ENCODE assay signal across 18 cellular contexts in genomic region chr2:43180901-43181300, GRCh38. TPM values are rescaled to one million over a fixed set of nuclear protein-coding genes. Genes with fewer than 3 reads are reported as not detected.
DNase-seq lines count a peak whose midpoint lies in the region; ATAC-seq and TF ChIP-seq lines count a peak whose summit lies in the region.
"Had no signal": no experiment of that assay in that cellular context is flagged by ENCODE, and none has a peak within 500 bp of the region (broad histone marks: within the 10 kb centered on the region; RNA-seq: fewer than 3 reads in every experiment).

No MANE protein-coding gene starts in this region.

- H3K27me3 Mint-ChIP-seq in endodermal cell (ENCODE audit: insufficient read depth), result no peaks in the 10 kb centered on the region

- H4K20me1 ChIP-seq in DND-41 (ENCODE audit: insufficient read depth, low read length) (no peaks in the 10 kb centered on the region), PC-3 (ENCODE audit: low read length) (no peaks in the 10 kb centered on the region)

- no peak overlapping the region for H3K4me3 Mint-ChIP-seq in endodermal cell
- H3K4me3 Mint-ChIP-seq: CD14-positive monocyte, neural crest cell had no signal

- H2AFZ ChIP-seq in DND-41 (ENCODE audit: low read depth, low read length) (no peak overlapping the region), PC-3 (ENCODE audit: low read length) (no peak overlapping the region), neuronal stem cell (ENCODE audit: low read length) (no peak overlapping the region)

- H3K4ac ChIP-seq in neuronal stem cell (ENCODE audit: low read length), result no peak overlapping the region

- no peak overlapping the region for H3K14ac ChIP-seq in neuronal stem cell (ENCODE audit: low read length)

- TF ChIP-seq CTCF in DND-41 (IDR thresholded peaks at IDR 0.05; ENCODE audit: borderline replicate concordance, extremely low read depth, low read length, poor library complexity, severe bottlenecking) (no peak), PC-3 (conservative IDR thresholded peaks at IDR 0.05; ENCODE audit: low read depth, low read length) (no peak), endodermal cell (conservative IDR thresholded peaks at IDR 0.05) (no peak)

- peak overlapping the region; percentile 17 for H2BK15ac ChIP-seq in neuronal stem cell (ENCODE audit: low read length)

- no peaks in the 10 kb centered on the region for H3K79me1 ChIP-seq in neuronal stem cell (ENCODE audit: low read depth, low read length)

- no peaks in the 10 kb centered on the region for H3F3A ChIP-seq in PC-3 (ENCODE audit: low read length, unreplicated experiment)

- no peak overlapping the region for H2BK12ac ChIP-seq in neuronal stem cell (ENCODE audit: low read length)

- H3K27ac ChIP-seq in DND-41 (ENCODE audit: low read length), result peak overlapping the region; percentile 23; the same call in 1 of the 2 replicates
- peak overlapping the region; percentile 76 for H3K27ac ChIP-seq in PC-3 (ENCODE audit: low read length)
- H3K27ac ChIP-seq in endodermal cell (ENCODE audit: low read depth, low read length), result no peak overlapping the region
- H3K27ac ChIP-seq in neuronal stem cell (replicated peaks; ENCODE audit: low read length), result no peak overlapping the region
- H3K27ac ChIP-seq in substantia nigra (ENCODE audit: low read depth, low read length, poor library complexity, severe bottlenecking), result no peak overlapping the region
- H3K27ac ChIP-seq: tibial artery, VCaP had no signal

- H4K91ac ChIP-seq in neuronal stem cell (ENCODE audit: low read depth, low read length, poor library complexity), result no peak overlapping the region

- peak overlapping the region; percentile 31 for H3K18ac ChIP-seq in neuronal stem cell (ENCODE audit: low read length)

- H2BK120ac ChIP-seq in neuronal stem cell (ENCODE audit: low read depth, low read length), result no peak overlapping the region

- no peak overlapping the region for H4K8ac ChIP-seq in neuronal stem cell (ENCODE audit: low read depth, low read length)

- H3K9me3 Mint-ChIP-seq in endodermal cell, result no peaks in the 10 kb centered on the region
- H3K9me3 Mint-ChIP-seq: neural crest cell had no signal

- H3K23ac ChIP-seq in neuronal stem cell (ENCODE audit: low read depth, low read length, poor library complexity), result no peak overlapping the region

- no TSS peak for BruUV-seq in PC-3 (replicated peaks; lab: Mats Ljungman, UMichigan)

- H3K27me3 ChIP-seq in DND-41 (ENCODE audit: insufficient read depth, low read length, poor library complexity) (no peaks in the 10 kb centered on the region), PC-3 (ENCODE audit: low read length) (no peaks in the 10 kb centered on the region), endodermal cell (ENCODE audit: control insufficient read depth, insufficient read depth, low read length, poor library complexity, severe bottlenecking) (no peaks in the 10 kb centered on the region), neuronal stem cell (ENCODE audit: control insufficient read depth in 3 of 3, insufficient read depth in 3 of 3, low read depth in 1 of 3, low read length in 3 of 3) (no peaks in the 10 kb centered on the region)
- H3K27me3 ChIP-seq: tibial artery had no signal

- H3K9me3 ChIP-seq in DND-41 (ENCODE audit: insufficient read depth, low read length, severe bottlenecking), result peaks cover under 1% of the 10 kb centered on the region
- no peaks in the 10 kb centered on the region for H3K9me3 ChIP-seq in PC-3 (ENCODE audit: low read length)
- H3K9me3 ChIP-seq in endodermal cell (ENCODE audit: control insufficient read depth, low read length), result no peaks in the 10 kb centered on the region
- H3K9me3 ChIP-seq in neuronal stem cell (replicated peaks in 1 of 2; ENCODE audit: control insufficient read depth in 2 of 2, insufficient read depth in 1 of 2, low read depth in 1 of 2, low read length in 2 of 2), result peaks cover 0 to 2% of the 10 kb centered on the region in 2 donors
- H3K9me3 ChIP-seq: SK-N-SH had no signal

- peak overlapping the region; percentile 35 for H3K27ac Mint-ChIP-seq in endodermal cell

- H3K4me1 Mint-ChIP-seq in endodermal cell, result peaks cover 54% of the 10 kb centered on the region

- H3K79me2 ChIP-seq in DND-41 (ENCODE audit: insufficient read depth, low read length) (no peaks in the 10 kb centered on the region), PC-3 (ENCODE audit: low read length) (no peaks in the 10 kb centered on the region)

- ATAC-seq in DND-41 (ENCODE audit: insufficient read depth, low read depth), result no peak
- peak; percentile 27 for ATAC-seq in PC-3
- ATAC-seq in HG03439 (IDR thresholded peaks at IDR 0.05; ENCODE audit: unreplicated experiment), result no peak
- ATAC-seq: right cardiac atrium had no signal

- no peaks in the 10 kb centered on the region for H3K9me2 ChIP-seq in PC-3 (replicated peaks; ENCODE audit: low read length)
- H3K9me2 ChIP-seq: SK-N-SH had no signal

- CTCF ChIA-PET in PC-3 (lab: Charles Lee), result no interaction called here

- H3K9ac ChIP-seq in DND-41 (ENCODE audit: low read depth, low read length), result no peak overlapping the region
- peak overlapping the region; percentile 47 for H3K9ac ChIP-seq in PC-3 (ENCODE audit: low read length)
- no peak overlapping the region for H3K9ac ChIP-seq in endodermal cell (ENCODE audit: extremely low read depth, low read length, poor library complexity, severe bottlenecking)
- H3K9ac ChIP-seq in neuronal stem cell (ENCODE audit: low read depth, low read length, poor library complexity), result no peak overlapping the region
- H3K9ac ChIP-seq: SK-N-SH had no signal

- H3K4me2 ChIP-seq in DND-41 (ENCODE audit: insufficient read depth, low read length), result no peak overlapping the region
- H3K4me2 ChIP-seq in PC-3 (ENCODE audit: low read length), result peak overlapping the region; percentile 38
- H3K4me2 ChIP-seq in neuronal stem cell (ENCODE audit: insufficient read depth, low read length, poor library complexity, severe bottlenecking), result no peak overlapping the region
- H3K4me2 ChIP-seq: SK-N-SH had no signal

- H3K4me3 ChIP-seq in DND-41 (ENCODE audit: low read depth in 1 of 2, low read length in 2 of 2) (no peak overlapping the region), PC-3 (ENCODE audit: low read length) (no peak overlapping the region), endodermal cell (ENCODE audit: low read length) (no peak overlapping the region), neuronal stem cell (ENCODE audit: low read length in 2 of 2) (no peak overlapping the region)
- H3K4me3 ChIP-seq: tibial artery had no signal

- POLR2A ChIA-PET in PC-3 (lab: Charles Lee; ENCODE audit: unreplicated experiment), result interaction anchor here (0.6 kb wide), 2 partner anchors 80 to 318 kb away, joined by 3 read pairs; no protein-coding TSS in a partner anchor

- no peaks in the 10 kb centered on the region for H3K36me3 Mint-ChIP-seq in endodermal cell (ENCODE audit: low read depth)

- WGBS in endodermal cell (ENCODE audit: insufficient coverage in 1 of 2, insufficient read length in 1 of 2), 2 experiments, result 91 to 96% methylated on average over 4 to 8 of the region's 8 CpGs
- no CpG with 5 or more reads among the region's 8 CpGs for WGBS in neuronal stem cell (ENCODE audit: extremely low coverage in 2 of 2, insufficient read length in 2 of 2, insufficient replicate concordance in 1 of 2), 2 donors

- no peak overlapping the region for H2BK5ac ChIP-seq in neuronal stem cell (ENCODE audit: low read length)

- H3K4me1 ChIP-seq in DND-41 (ENCODE audit: insufficient read depth, low read length), result no peaks in the 10 kb centered on the region
- H3K4me1 ChIP-seq in PC-3 (ENCODE audit: insufficient read depth, low read length), result peaks cover 54% of the 10 kb centered on the region
- peaks cover 16% of the 10 kb centered on the region for H3K4me1 ChIP-seq in endodermal cell (ENCODE audit: control insufficient read depth, insufficient read depth, low read length)
- H3K4me1 ChIP-seq in neuronal stem cell (ENCODE audit: control insufficient read depth in 2 of 2, insufficient read depth in 1 of 2, low read depth in 1 of 2, low read length in 2 of 2), result peaks cover 15% of the 10 kb centered on the region in 2 donors

- H2AK5ac ChIP-seq in neuronal stem cell (ENCODE audit: low read depth, low read length), result no peak overlapping the region

- H3K36me3 ChIP-seq in DND-41 (ENCODE audit: insufficient read depth, low read length), result no peaks in the 10 kb centered on the region
- no peaks in the 10 kb centered on the region for H3K36me3 ChIP-seq in PC-3 (ENCODE audit: low read depth, low read length)
- no peaks in the 10 kb centered on the region for H3K36me3 ChIP-seq in endodermal cell (ENCODE audit: control insufficient read depth, insufficient read depth, low read length)
- H3K36me3 ChIP-seq in neuronal stem cell (replicated peaks in 1 of 2; ENCODE audit: control insufficient read depth in 2 of 2, insufficient read depth in 2 of 2, low read length in 2 of 2), result no peaks in the 10 kb centered on the region
- H3K36me3 ChIP-seq: tibial artery had no signal

- no peak for DNase-seq in DND-41
- peak; percentile 79 for DNase-seq in PC-3
- DNase-seq in endodermal cell, result peak; percentile 54
- no peak for DNase-seq in neuronal stem cell (ENCODE audit: low spot score)
- DNase-seq in central memory CD4-positive, alpha-beta T cell, result no peak
- no peak for DNase-seq in substantia nigra (lab: John Stamatoyannopoulos, UW)
- DNase-seq: MM.1S; NCI-H2081; NCI-H524 treated with DMSO at 0.1 percent for 48 hours; OCI-M1; SK-N-SH; stimulated activated CD4-positive, alpha-beta T cell treated with anti-CD3 and anti-CD28 coated beads, Interleukin-1b, Interleukin-23, amount 100 ng/mL, for 48 hours; tibial artery had no signal

- intact Hi-C loops in PC-3 (cut with micrococcal nuclease), result no loop called here

RNA-seq across cellular contexts. Expression of gene ZFP36L2, which starts 45.5 kb away (rescaled TPM):
- total RNA-seq in PC-3 (2014; rRNA removed) (14.8 and 26.0 TPM in 2 replicates), endodermal cell (100 to 1,000 TPM in 1 of 2 donors, 10 to 100 TPM in 1; 77.1 to 114 TPM)
- 59.2 TPM for polyA plus RNA-seq in endodermal cell (2013, experiment 1 of 2)
- 48.7 TPM for polyA plus RNA-seq in endodermal cell (2013, experiment 2 of 2)
- 39.5 TPM for polyA plus RNA-seq in neuronal stem cell (2013, experiment 1 of 2)
- polyA plus RNA-seq in neuronal stem cell (2013, experiment 2 of 2), result 40.0 TPM

Comparison
In these comparisons a context has a peak if more than half of its experiments do, and no peak if none do; other contexts are left out.
1. DNase-seq: peak in PC-3 (single experiment) and endodermal cell (single experiment); none in DND-41 (single experiment), neuronal stem cell (single experiment), central memory CD4-positive, alpha-beta T cell (single experiment) and substantia nigra (0 of 49).
2. H3K27ac ChIP-seq: peak in DND-41 (single experiment) and PC-3 (single experiment); none in endodermal cell (single experiment), neuronal stem cell (single experiment) and substantia nigra (single experiment).